In the genomic region with DNA sequence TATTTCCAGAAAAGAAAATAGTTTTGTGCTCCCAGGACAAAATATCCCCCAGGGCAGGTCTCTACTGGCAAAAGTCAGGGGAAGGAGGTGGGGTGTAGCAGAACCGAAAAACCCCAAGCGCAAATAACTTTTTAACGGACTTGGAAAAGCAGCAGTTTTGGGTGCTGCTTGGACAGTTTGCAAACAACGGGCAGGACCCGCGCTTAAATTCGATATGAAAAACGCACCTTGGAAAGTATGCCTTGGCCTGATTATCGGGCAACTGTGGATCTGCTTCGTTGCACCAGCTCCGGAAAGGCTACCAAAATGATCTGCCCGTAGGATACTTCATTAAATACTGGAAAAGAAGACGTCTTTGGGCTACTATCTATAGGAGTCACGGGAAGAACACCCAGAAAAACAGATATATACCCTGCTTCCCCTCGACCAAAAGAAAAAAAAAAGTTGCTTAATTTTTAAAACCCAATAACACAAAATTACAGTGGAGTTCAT, we compare ENCODE assay signal across 12 cellular contexts. TPM values are rescaled to one million over a fixed set of nuclear protein-coding genes. Genes with fewer than 3 reads are reported as not detected.
DNase-seq lines count a peak whose midpoint lies in the region; ATAC-seq, FAIRE-seq and TF ChIP-seq lines count a peak whose summit lies in the region.
"Had no signal": no experiment of that assay in that cellular context is flagged by ENCODE, and none has a peak within 500 bp of the region (broad histone marks: within the 10 kb centered on the region; RNA-seq: fewer than 3 reads in every experiment).

No MANE protein-coding gene starts in this region.

- H3K27me3 ChIP-seq in iPS-18a (ENCODE audit: control insufficient read depth, insufficient read depth, low read length) (peaks cover 77% of the 10 kb centered on the region), gastrocnemius medialis (peaks cover 6 to 28% (median 19%) of the 10 kb centered on the region in 3 donors)

- peaks cover 4% of the 10 kb centered on the region for H3K36me3 Mint-ChIP-seq in activated CD4-positive, alpha-beta T cell treated with anti-CD3 and anti-CD28 coated beads, Interleukin-2, amount 10 ng/mL, durations not matched to agents 7 days and 5 days (ENCODE audit: low read depth)
- H3K36me3 Mint-ChIP-seq: memory B cell had no signal

- H3K27me3 Mint-ChIP-seq in activated CD4-positive, alpha-beta T cell treated with anti-CD3 and anti-CD28 coated beads, Interleukin-2, amount 10 ng/mL, durations not matched to agents 7 days and 5 days: peaks cover 57% of the 10 kb centered on the region

- POLR2A ChIA-PET in activated CD4-positive, alpha-beta T cell treated with anti-CD3 and anti-CD28 coated beads, Interleukin-2, amount 10 ng/mL, durations not matched to agents 7 days and 5 days (lab: Charles Lee): no interaction called here

- H3K27ac Mint-ChIP-seq in activated CD4-positive, alpha-beta T cell treated with anti-CD3 and anti-CD28 coated beads, Interleukin-2, amount 10 ng/mL, durations not matched to agents 7 days and 5 days: no peak overlapping the region
- H3K27ac Mint-ChIP-seq: memory B cell had no signal

- H3K9me3 ChIP-seq in iPS-18a (ENCODE audit: control insufficient read depth, low read depth, low read length) (no peaks in the 10 kb centered on the region), gastrocnemius medialis (no peaks in the 10 kb centered on the region)
- H3K9me3 ChIP-seq: SJSA1 had no signal

- peaks cover 24% of the 10 kb centered on the region for H3K4me1 Mint-ChIP-seq in activated CD4-positive, alpha-beta T cell treated with anti-CD3 and anti-CD28 coated beads, Interleukin-2, amount 10 ng/mL, durations not matched to agents 7 days and 5 days

- CTCF ChIA-PET in activated CD4-positive, alpha-beta T cell treated with anti-CD3 and anti-CD28 coated beads, Interleukin-2, amount 10 ng/mL, durations not matched to agents 7 days and 5 days (lab: Charles Lee): no interaction called here

- intact Hi-C loops in gastrocnemius medialis (cut with DNase I; ENCODE audit: low total_unique reads): no loop called here

- H3K36me3 ChIP-seq in iPS-18a (ENCODE audit: control insufficient read depth, low read depth, low read length): no peaks in the 10 kb centered on the region
- no peaks in the 10 kb centered on the region for H3K36me3 ChIP-seq in gastrocnemius medialis

- FAIRE-seq in GM12891 (lab: Jason Lieb, UNC): peak; percentile 48

- H3K4me3 Mint-ChIP-seq in activated CD4-positive, alpha-beta T cell treated with anti-CD3 and anti-CD28 coated beads, Interleukin-2, amount 10 ng/mL, durations not matched to agents 7 days and 5 days: no peak overlapping the region

- H3K27ac ChIP-seq in iPS-18a (ENCODE audit: low read length) (no peak overlapping the region), gastrocnemius medialis (no peak overlapping the region)
- H3K27ac ChIP-seq: SJSA1 had no signal

- ATAC-seq in gastrocnemius medialis (no peak), HG03196 (IDR thresholded peaks at IDR 0.05; ENCODE audit: unreplicated experiment) (no peak), GM18502 (IDR thresholded peaks at IDR 0.05; ENCODE audit: poor library complexity, unreplicated experiment) (no peak), GM18519 (IDR thresholded peaks at IDR 0.05; ENCODE audit: low FRiP score, unreplicated experiment) (no peak)
- ATAC-seq: activated CD4-positive, CD25-positive, alpha-beta regulatory T cell treated with anti-CD3 and anti-CD28 coated beads, Interleukin-2, amount 50 U/mL, for 24 hours had no signal

- TF ChIP-seq POLR2A in GM12891 (IDR thresholded peaks at IDR 0.05; ENCODE audit: low read depth, low read length) (no peak), gastrocnemius medialis (IDR thresholded peaks at IDR 0.05) (no peak)

- no peaks in the 10 kb centered on the region for H3K9me3 Mint-ChIP-seq in activated CD4-positive, alpha-beta T cell treated with anti-CD3 and anti-CD28 coated beads, Interleukin-2, amount 10 ng/mL, durations not matched to agents 7 days and 5 days
- H3K9me3 Mint-ChIP-seq: memory B cell had no signal

- DNase-seq in GM12891 (ENCODE audit: insufficient read length, low spot score): no peak
- DNase-seq in astrocyte of the spinal cord (ENCODE audit: low read depth, low spot score): peak; percentile 31
- DNase-seq in gastrocnemius medialis: no peak
- DNase-seq in activated CD4-positive, alpha-beta T cell treated with anti-CD3 and anti-CD28 coated beads, Interleukin-2, amount 10 ng/mL, durations not matched to agents 7 days and 5 days: no peak
- DNase-seq: NCI-H446 treated with DMSO at 0.1 percent for 48 hours had no signal

- in situ Hi-C loops in astrocyte of the spinal cord (cut with HindIII; ENCODE audit: low sequenced_read_pairs) (no loop called here), gastrocnemius medialis (cut with MboI; ENCODE audit: low sequenced_read_pairs in 4 of 4) (no loop called here)

- TF ChIP-seq CTCF in astrocyte of the spinal cord (IDR thresholded peaks at IDR 0.05; ENCODE audit: low read depth, low read length) (no peak), gastrocnemius medialis (IDR thresholded peaks at IDR 0.05 in 4 of 5, conservative IDR thresholded peaks at IDR 0.05 in 1 of 5) (no peak)

- peak overlapping the region; percentile 9 for H3K9ac ChIP-seq in iPS-18a (ENCODE audit: low read length)

- H3K4me1 ChIP-seq in iPS-18a (ENCODE audit: control insufficient read depth, low read depth, low read length) (peaks cover 16% of the 10 kb centered on the region), gastrocnemius medialis (peaks cover 11 to 32% of the 10 kb centered on the region in 2 donors)

- H3K4me3 ChIP-seq in astrocyte of the spinal cord (ENCODE audit: low read depth, low read length): no peak overlapping the region
- peak overlapping the region; percentile 58 for H3K4me3 ChIP-seq in iPS-18a (ENCODE audit: low read length)
- peak overlapping the region; percentile 69 to 83 (median 78) for H3K4me3 ChIP-seq in gastrocnemius medialis

TF ChIP-seq in GM12891, 5 proteins besides CTCF, POLR2A, EP300 and RAD21:
- TF ChIP-seq POU2F2 (IDR thresholded peaks at IDR 0.05; ENCODE audit: low read depth, low read length) (no peak), POLR2AphosphoS5 (IDR thresholded peaks at IDR 0.05; ENCODE audit: low read depth, low read length) (no peak), PAX5 (IDR thresholded peaks at IDR 0.05; ENCODE audit: insufficient read depth, low read length, severe bottlenecking) (no peak), TAF1 (IDR thresholded peaks at IDR 0.05; ENCODE audit: low read depth, low read length) (no peak), SPI1 (IDR thresholded peaks at IDR 0.05; ENCODE audit: low read depth, low read length) (no peak)

RNA-seq across cellular contexts. Expression of a gene that starts 2.9 kb away (rescaled TPM):
- 4.6 TPM for polyA plus RNA-seq in GM12891 (2012; ENCODE audit: low read depth, missing spikeins)
- 1 to 10 TPM; 4.7 to 6.0 (median 5.2) TPM for total RNA-seq in gastrocnemius medialis
- 1 to 10 TPM; 4.2 to 5.3 TPM for total RNA-seq in activated CD4-positive, alpha-beta T cell treated with anti-CD3 and anti-CD28 coated beads, Interleukin-2, amount 10 ng/mL, durations not matched to agents 7 days and 5 days
